25 cellular contexts compared by ENCODE assay signal in genomic region chr14:37114559-37114958, GRCh38. TPM values are rescaled to one million over a fixed set of nuclear protein-coding genes. Genes with fewer than 3 reads are reported as not detected.
"Had no signal": no experiment of that assay in that cellular context is flagged by ENCODE, and none has a peak within 500 bp of the region (broad histone marks: within the 10 kb centered on the region; RNA-seq: fewer than 3 reads in every experiment).

No MANE protein-coding gene starts in this region.

- H2AFZ ChIP-seq: hepatocyte, neural progenitor cell, parathyroid adenoma had no signal

- H3K79me2 ChIP-seq: hepatocyte, parathyroid adenoma had no signal

- H3K36me3 ChIP-seq: gastrocnemius medialis, heart left ventricle, neural progenitor cell, right lobe of liver, stomach, thyroid gland, vagina had no signal

- DNase-seq: dorsolateral prefrontal cortex; effector CD4-positive, alpha-beta T cell; gastrocnemius medialis; heart left ventricle; kidney; mesenchymal stem cell; mucosa of descending colon; naive B cell; right lobe of liver; stimulated activated CD4-positive, alpha-beta T cell treated with anti-CD3 and anti-CD28 coated beads, Interleukin-12 subunit alpha, Interleukin-12 subunit beta, amount 100 ng/mL, for 4 hours; stimulated activated CD4-positive, alpha-beta T cell treated with anti-CD3 and anti-CD28 coated beads, Interleukin-2, amount 100 ng/mL, for 24 hours; stimulated activated CD4-positive, alpha-beta T cell treated with anti-CD3 and anti-CD28 coated beads, Interleukin-4, amount 100 ng/mL, for 24 hours; stimulated activated naive CD4-positive, alpha-beta T cell treated with Interleukin-2 at 50 U/mL for 16 hours; stomach; thyroid gland; trophoblast cell had no signal

- H3K9me3 ChIP-seq: gastrocnemius medialis, mucosa of descending colon, right lobe of liver, thyroid gland, vagina had no signal

- H3K27me3 ChIP-seq: dorsolateral prefrontal cortex, gastrocnemius medialis, hepatocyte, neural progenitor cell, right lobe of liver, stomach, thyroid gland, vagina had no signal

- H3K4me1 ChIP-seq: gastrocnemius medialis, heart left ventricle, neural progenitor cell, parathyroid adenoma, right lobe of liver, stomach, thyroid gland had no signal

- H3K4me3 ChIP-seq: dorsolateral prefrontal cortex, gastrocnemius medialis, heart left ventricle, hepatocyte, lung, mucosa of descending colon, neural progenitor cell, right lobe of liver, smooth muscle cell, stomach, thyroid gland, vagina had no signal

- H3K27ac ChIP-seq: dorsolateral prefrontal cortex, gastrocnemius medialis, heart left ventricle, hepatocyte, neural progenitor cell, parathyroid adenoma, right lobe of liver, stomach, thyroid gland, vagina had no signal

- H3K4me2 ChIP-seq: hepatocyte, neural progenitor cell, smooth muscle cell had no signal

- H3K9ac ChIP-seq: neural progenitor cell, parathyroid adenoma had no signal

- ATAC-seq: esophagus mucosa; gastrocnemius medialis; heart left ventricle; left lobe of liver; mucosa of descending colon; right lobe of liver; stimulated activated effector memory CD8-positive, alpha-beta T cell treated with anti-CD3 and anti-CD28 coated beads, Interleukin-12 subunit alpha, Interleukin-12 subunit beta, amount 100 ng/mL, for 72 hours had no signal

RNA-seq across cellular contexts. Expression of gene SLC25A21, which starts 57.8 kb away (rescaled TPM):
- total RNA-seq: smooth muscle cell had no signal
